21 cellular contexts compared by ENCODE assay signal in the genomic region with DNA sequence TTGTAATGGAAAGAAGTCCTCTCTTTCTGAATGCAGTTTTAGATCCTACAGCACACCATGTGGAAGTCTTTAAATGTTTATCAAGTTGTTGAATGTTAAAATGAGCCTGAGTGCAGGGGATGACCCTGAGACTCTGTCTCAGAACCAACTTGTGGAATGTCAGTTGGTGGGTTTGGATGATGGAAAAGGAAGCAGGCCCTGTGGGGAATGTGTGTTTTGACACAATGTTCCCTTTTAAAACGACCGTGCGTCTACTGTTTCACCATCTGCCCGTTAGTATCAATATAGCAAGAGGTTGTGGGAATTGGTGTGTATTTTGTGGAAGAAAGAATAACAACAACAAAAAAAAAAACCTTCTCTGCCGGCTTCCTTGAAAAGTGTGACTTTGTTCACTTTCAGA. TPM values are rescaled to one million over a fixed set of nuclear protein-coding genes. Genes with fewer than 3 reads are reported as not detected.
"Had no signal": no experiment of that assay in that cellular context is flagged by ENCODE, and none has a peak within 500 bp of the region (broad histone marks: within the 10 kb centered on the region; RNA-seq: fewer than 3 reads in every experiment).

No MANE protein-coding gene starts in this region.

- H3K27ac Mint-ChIP-seq: activated CD4-positive, alpha-beta T cell treated with anti-CD3 and anti-CD28 coated beads, Interleukin-2, amount 10 ng/mL, durations not matched to agents 24 days and 14 days; activated CD8-positive, alpha-beta memory T cell treated with anti-CD3 and anti-CD28 coated beads, Interleukin-2, amount 10 ng/mL, durations not matched to agents 7 days and 5 days; activated naive CD8-positive, alpha-beta T cell treated with anti-CD3 and anti-CD28 coated beads for 36 hours; activated T-cell treated with anti-CD3 and anti-CD28 coated beads, Interleukin-2, amount 50 U/mL, for 24 hours; activated T-helper 1 cell treated with anti-CD3 and anti-CD28 coated beads, Interleukin-12 subunit alpha, Interleukin-12 subunit beta, Interleukin-2, Interleukin-4 antibody, amounts not matched to agents 30 ng/mL and 10 ng/mL and 1 ng/mL, durations not matched to agents 14 hours and 24 hours and 36 hours; IgD-negative memory B cell; T-helper 17 cell; WTC11 had no signal

- H3K4me1 Mint-ChIP-seq: activated CD4-positive, alpha-beta T cell treated with anti-CD3 and anti-CD28 coated beads, Interleukin-2, amount 10 ng/mL, durations not matched to agents 24 days and 14 days; activated CD8-positive, alpha-beta memory T cell treated with anti-CD3 and anti-CD28 coated beads, Interleukin-2, amount 10 ng/mL, durations not matched to agents 7 days and 5 days; activated naive CD8-positive, alpha-beta T cell treated with anti-CD3 and anti-CD28 coated beads for 36 hours; IgD-negative memory B cell; T-helper 17 cell had no signal

- DNase-seq: activated CD4-positive, alpha-beta T cell treated with anti-CD3 and anti-CD28 coated beads, Interleukin-2, amount 10 ng/mL, durations not matched to agents 24 days and 14 days; activated CD4-positive, alpha-beta T cell treated with anti-CD3 and anti-CD28 coated beads, Interleukin-2, amount 50 U/mL, for 48 hours; activated CD4-positive, CD25-positive, alpha-beta regulatory T cell treated with anti-CD3 and anti-CD28 coated beads, Interleukin-2, amount 50 U/mL, for 72 hours; activated CD8-positive, alpha-beta memory T cell treated with anti-CD3 and anti-CD28 coated beads, Interleukin-2, amount 10 ng/mL, durations not matched to agents 7 days and 5 days; activated effector memory CD4-positive, alpha-beta T cell treated with Interleukin-2 at 50 U/mL for 16 hours; activated naive CD4-positive, alpha-beta T cell treated with Interleukin-2 at 50 U/mL for 16 hours; activated naive CD8-positive, alpha-beta T cell treated with anti-CD3 and anti-CD28 coated beads for 36 hours; activated T-cell treated with anti-CD3 and anti-CD28 coated beads, Interleukin-2, amount 50 U/mL, for 24 hours; brain microvascular endothelial cell; KG1; NCI-H1092; NCI-H1417; NCI-H1930; NCI-H510A treated with DMSO at 0.1 percent for 48 hours; Peyer's patch; SHP77; T-helper 17 cell; T-helper 9 cell had no signal

- H3K36me3 ChIP-seq: brain microvascular endothelial cell, Peyer's patch had no signal

- H3K9me3 Mint-ChIP-seq: activated CD4-positive, alpha-beta T cell treated with anti-CD3 and anti-CD28 coated beads, Interleukin-2, amount 10 ng/mL, durations not matched to agents 24 days and 14 days; activated naive CD8-positive, alpha-beta T cell treated with anti-CD3 and anti-CD28 coated beads for 36 hours; activated T-cell treated with anti-CD3 and anti-CD28 coated beads, Interleukin-2, amount 50 U/mL, for 24 hours; activated T-helper 1 cell treated with anti-CD3 and anti-CD28 coated beads, Interleukin-12 subunit alpha, Interleukin-12 subunit beta, Interleukin-2, Interleukin-4 antibody, amounts not matched to agents 30 ng/mL and 10 ng/mL and 1 ng/mL, durations not matched to agents 14 hours and 24 hours and 36 hours had no signal

- H3K4me3 ChIP-seq: Peyer's patch had no signal

- H3K36me3 Mint-ChIP-seq: activated CD8-positive, alpha-beta memory T cell treated with anti-CD3 and anti-CD28 coated beads, Interleukin-2, amount 10 ng/mL, durations not matched to agents 7 days and 5 days; activated naive CD8-positive, alpha-beta T cell treated with anti-CD3 and anti-CD28 coated beads for 36 hours had no signal

- H3K9me3 ChIP-seq: Peyer's patch had no signal

- H3K4me1 ChIP-seq: Peyer's patch had no signal

- H3K27me3 ChIP-seq: brain microvascular endothelial cell, Peyer's patch had no signal

- H3K27me3 Mint-ChIP-seq: activated CD8-positive, alpha-beta memory T cell treated with anti-CD3 and anti-CD28 coated beads, Interleukin-2, amount 10 ng/mL, durations not matched to agents 7 days and 5 days had no signal

- H3K27ac ChIP-seq: brain microvascular endothelial cell, Peyer's patch had no signal

- H3K4me3 Mint-ChIP-seq: activated CD4-positive, alpha-beta T cell treated with anti-CD3 and anti-CD28 coated beads, Interleukin-2, amount 10 ng/mL, durations not matched to agents 24 days and 14 days; activated CD8-positive, alpha-beta memory T cell treated with anti-CD3 and anti-CD28 coated beads, Interleukin-2, amount 10 ng/mL, durations not matched to agents 7 days and 5 days; activated naive CD8-positive, alpha-beta T cell treated with anti-CD3 and anti-CD28 coated beads for 36 hours; activated T-cell treated with anti-CD3 and anti-CD28 coated beads, Interleukin-2, amount 50 U/mL, for 24 hours; activated T-helper 1 cell treated with anti-CD3 and anti-CD28 coated beads, Interleukin-12 subunit alpha, Interleukin-12 subunit beta, Interleukin-2, Interleukin-4 antibody, amounts not matched to agents 30 ng/mL and 10 ng/mL and 1 ng/mL, durations not matched to agents 14 hours and 24 hours and 36 hours; IgD-negative memory B cell; T-helper 17 cell; WTC11 had no signal

RNA-seq across cellular contexts. Expression of a gene that starts 8.3 kb away (rescaled TPM):
- total RNA-seq: activated CD4-positive, alpha-beta T cell treated with anti-CD3 and anti-CD28 coated beads, Interleukin-2, amount 10 ng/mL, durations not matched to agents 24 days and 14 days; activated CD8-positive, alpha-beta memory T cell treated with anti-CD3 and anti-CD28 coated beads, Interleukin-2, amount 10 ng/mL, durations not matched to agents 7 days and 5 days; activated T-helper 1 cell treated with anti-CD3 and anti-CD28 coated beads, Interleukin-12 subunit alpha, Interleukin-12 subunit beta, Interleukin-2, Interleukin-4 antibody, amounts not matched to agents 30 ng/mL and 10 ng/mL and 1 ng/mL, durations not matched to agents 14 hours and 24 hours and 36 hours had no signal
